ENCODE assay signal across 7 cellular contexts in the genomic region with DNA sequence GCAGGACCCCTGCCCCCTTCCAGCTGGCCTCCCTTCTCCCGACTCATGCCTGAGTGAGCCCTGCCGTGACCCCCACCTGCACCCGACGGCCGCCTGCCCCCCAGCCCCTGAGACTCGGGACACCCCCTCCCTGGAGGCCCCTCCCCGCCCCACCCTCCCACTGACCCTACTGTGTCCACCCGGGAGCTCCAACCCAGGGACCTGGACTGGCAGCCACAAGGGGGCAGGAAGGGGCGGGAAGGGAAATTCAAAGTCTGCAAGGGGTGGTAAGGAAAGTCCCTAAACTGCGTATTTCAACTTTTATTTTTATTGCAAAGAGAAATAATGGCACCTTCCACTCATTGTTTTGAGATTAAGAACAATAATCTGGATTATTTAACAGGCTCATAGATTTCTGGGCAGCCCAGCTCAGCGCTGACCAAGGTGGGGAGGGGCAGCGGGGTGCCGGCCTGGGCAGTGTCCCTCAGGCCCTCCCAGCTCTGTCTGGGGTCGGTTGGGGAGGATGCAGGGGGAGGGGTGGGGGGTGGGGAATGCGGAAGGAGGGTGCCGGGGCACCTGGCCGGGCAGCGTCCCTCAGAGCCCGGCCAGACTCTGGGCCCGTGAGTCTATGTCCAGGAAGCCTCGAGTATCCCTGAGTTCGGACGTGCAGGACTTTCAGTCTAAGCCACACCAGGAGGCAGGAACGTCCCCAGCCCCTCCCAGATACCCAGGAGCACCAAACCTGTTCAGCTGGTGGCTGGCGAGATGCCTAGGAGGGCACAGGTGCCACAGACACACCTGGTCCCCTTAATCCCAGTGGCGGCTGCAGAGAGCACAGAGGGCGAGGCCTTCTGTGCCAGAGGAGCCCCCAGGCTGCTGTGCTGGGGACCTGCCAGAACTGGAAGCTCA. TPM values are rescaled to one million over a fixed set of nuclear protein-coding genes. Genes with fewer than 3 reads are reported as not detected.
DNase-seq lines count a peak whose midpoint lies in the region; ATAC-seq and TF ChIP-seq lines count a peak whose summit lies in the region.
"Had no signal": no experiment of that assay in that cellular context is flagged by ENCODE, and none has a peak within 500 bp of the region (broad histone marks: within the 10 kb centered on the region; RNA-seq: fewer than 3 reads in every experiment).

No MANE protein-coding gene starts in this region.

- peak; percentile 7 for TF ChIP-seq CTCF in GM13976 (IDR thresholded peaks at IDR 0.05; ENCODE audit: borderline replicate concordance, control extremely low read depth, extremely low read depth, insufficient read depth, missing control alignments)
- TF ChIP-seq CTCF in OCI-LY3 (IDR thresholded peaks at IDR 0.05; ENCODE audit: low read depth, low read length), result no peak
- peak in 1 of 2 donors; percentile 15 for TF ChIP-seq CTCF in fibroblast of lung (conservative IDR thresholded peaks at IDR 0.05 in 1 of 2, IDR thresholded peaks at IDR 0.05 in 1 of 2; ENCODE audit: low read depth in 1 of 2, low read length in 2 of 2)
- peak in 1 of 5 experiments; percentile 37 for TF ChIP-seq CTCF in tibial nerve (IDR thresholded peaks at IDR 0.05)

- peak overlapping the region; percentile 76 for H3K4me2 ChIP-seq in OCI-LY3 (ENCODE audit: low read length)
- peak overlapping the region; percentile 8 for H3K4me2 ChIP-seq in fibroblast of lung (ENCODE audit: extremely low read depth, insufficient read depth, low read length)

- no peaks in the 10 kb centered on the region for H3K79me2 ChIP-seq in OCI-LY3 (ENCODE audit: low read length)
- H3K79me2 ChIP-seq in fibroblast of lung (ENCODE audit: control insufficient read depth, insufficient read depth, low read length), result no peaks in the 10 kb centered on the region

- 27 to 53% methylated on average over 19 to 26 of the region's 27 CpGs for WGBS in tibial nerve, 2 donors

- DNase-seq in GM13976 (ENCODE audit: low spot score), result peak; percentile 74
- DNase-seq in fibroblast of lung (ENCODE audit: low read depth in 2 of 2), result peak in 1 of 2 donors; percentile 49
- no peak for DNase-seq in tibial nerve (ENCODE audit: low spot score in 2 of 2)
- no peak for DNase-seq in GOT3 (lab: John Stamatoyannopoulos, UW)

- no peak for ATAC-seq in HG03039 (IDR thresholded peaks at IDR 0.05; ENCODE audit: unreplicated experiment)

- H3K9me3 ChIP-seq in OCI-LY3 (ENCODE audit: insufficient read depth, low read length) (no peaks in the 10 kb centered on the region), fibroblast of lung (ENCODE audit: control insufficient read depth, insufficient read depth, low read depth, low read length) (no peaks in the 10 kb centered on the region), tibial nerve (no peaks in the 10 kb centered on the region)

- H3K4me3 ChIP-seq in OCI-LY3 (ENCODE audit: low read length) (peak overlapping the region; percentile 84), fibroblast of lung (replicated peaks in 1 of 4; ENCODE audit: control extremely low read depth in 1 of 4, insufficient read depth in 1 of 4, low read depth in 3 of 4, low read length in 4 of 4) (peak overlapping the region in 1 of 4 experiments; percentile 28), tibial nerve (peak overlapping the region in 3 of 4 donors; percentile 15 to 42 (median 36))

- TF ChIP-seq EP300 in tibial nerve (IDR thresholded peaks at IDR 0.05), result no peak

- TF ChIP-seq POLR2A in tibial nerve (IDR thresholded peaks at IDR 0.05), result no peak

- in situ Hi-C loops in GM13976 (cut with MboI; ENCODE audit: low sequenced_read_pairs, unreplicated experiment), result loop anchor here (25.0 kb wide), 1 partner anchor 324 kb away; a partner anchor contains a TSS

- H3K27ac ChIP-seq in OCI-LY3 (ENCODE audit: low read length), result no peak overlapping the region
- H3K27ac ChIP-seq in fibroblast of lung (ENCODE audit: insufficient read depth, low read length), result no peak overlapping the region
- peak overlapping the region in 2 of 4 donors; percentile 52 to 60 for H3K27ac ChIP-seq in tibial nerve

- H3K27me3 ChIP-seq in OCI-LY3 (ENCODE audit: low read depth, low read length) (peaks cover 2% of the 10 kb centered on the region; the same call in 1 of the 2 replicates), fibroblast of lung (ENCODE audit: control insufficient read depth, insufficient read depth, low read length) (no peaks in the 10 kb centered on the region), tibial nerve (peaks cover 0 to 32% of the 10 kb centered on the region in 2 donors)

- H3K4me1 ChIP-seq in OCI-LY3 (ENCODE audit: low read length), result peaks cover 30% of the 10 kb centered on the region
- peaks cover 5% of the 10 kb centered on the region for H3K4me1 ChIP-seq in fibroblast of lung (ENCODE audit: control insufficient read depth, extremely low read depth, insufficient read depth, low read length)
- peaks cover 0 to 43% (median 11%) of the 10 kb centered on the region in 4 donors for H3K4me1 ChIP-seq in tibial nerve

- H3K9ac ChIP-seq in OCI-LY3 (ENCODE audit: low read length) (peak overlapping the region; percentile 48), fibroblast of lung (ENCODE audit: insufficient read depth, low read length) (no peak overlapping the region)

- H4K20me1 ChIP-seq in OCI-LY3 (ENCODE audit: insufficient read depth, low read length), result no peaks in the 10 kb centered on the region
- no peaks in the 10 kb centered on the region for H4K20me1 ChIP-seq in fibroblast of lung (ENCODE audit: control insufficient read depth, extremely low read depth, insufficient read depth, low read length)

- H3K36me3 ChIP-seq in OCI-LY3 (replicated peaks; ENCODE audit: low read depth, low read length), result no peaks in the 10 kb centered on the region
- no peaks in the 10 kb centered on the region for H3K36me3 ChIP-seq in fibroblast of lung (ENCODE audit: control insufficient read depth, insufficient read depth, low read length)
- no peaks in the 10 kb centered on the region for H3K36me3 ChIP-seq in tibial nerve

- H2AFZ ChIP-seq in OCI-LY3 (ENCODE audit: low read depth, low read length), result peak overlapping the region; percentile 46
- H2AFZ ChIP-seq in fibroblast of lung (ENCODE audit: low read length), result peak overlapping the region; percentile 61

RNA-seq across cellular contexts. Expression of a gene that starts 1.3 kb away (rescaled TPM):
- total RNA-seq in fibroblast of lung, result under 0.01 and 0.17 TPM in 2 replicates
- not detected in 2 replicates for polyA plus RNA-seq in fibroblast of lung
- 0.05 and 0.07 TPM in 2 replicates for polyA plus RNA-seq in fibroblast of lung (2012)
- polyA minus RNA-seq in fibroblast of lung (ENCODE audit: low replicate concordance), result not detected in 2 replicates
- total RNA-seq in tibial nerve, result under 1 TPM in 2 of 4 donors, not detected in 2; 0.21 to 0.90 TPM
- total RNA-seq: temporal lobe had no signal

RNA-seq across cellular contexts. Expression of a gene that starts 9.1 kb away (rescaled TPM):
- not detected in 2 replicates for total RNA-seq in fibroblast of lung
- not detected in 2 replicates for polyA plus RNA-seq in fibroblast of lung
- not detected in 2 replicates for polyA plus RNA-seq in fibroblast of lung (2012)
- not detected in 2 replicates for polyA minus RNA-seq in fibroblast of lung (ENCODE audit: low replicate concordance)
- not detected for total RNA-seq in tibial nerve
- total RNA-seq: temporal lobe had no signal

RNA-seq across cellular contexts. Expression of a gene that starts 15.5 kb away (rescaled TPM):
- 1.0 and 1.7 TPM in 2 replicates for total RNA-seq in fibroblast of lung
- polyA plus RNA-seq in fibroblast of lung, result 0.18 and 0.22 TPM in 2 replicates
- polyA plus RNA-seq in fibroblast of lung (2012), result 0.51 and 0.53 TPM in 2 replicates
- 0.11 and 0.31 TPM in 2 replicates for polyA minus RNA-seq in fibroblast of lung (ENCODE audit: low replicate concordance)
- total RNA-seq in tibial nerve, result 1 to 10 TPM in 1 of 4 donors, under 1 TPM in 2, not detected in 1; 0.21 to 1.4 (median 0.30) TPM

RNA-seq across cellular contexts. Expression of a gene that starts 17.9 kb away (rescaled TPM):
- total RNA-seq in fibroblast of lung, result 39.5 and 58.0 TPM in 2 replicates
- 29.7 and 34.0 TPM in 2 replicates for polyA plus RNA-seq in fibroblast of lung
- polyA plus RNA-seq in fibroblast of lung (2012), result 352 and 430 TPM in 2 replicates
- 38.1 and 71.2 TPM in 2 replicates for polyA minus RNA-seq in fibroblast of lung (ENCODE audit: low replicate concordance)
- 100 to 1,000 TPM in 3 of 4 donors, 10 to 100 TPM in 1; 59.0 to 165 (median 119) TPM for total RNA-seq in tibial nerve

RNA-seq across cellular contexts. Expression of a gene that starts 35.6 kb away (rescaled TPM):
- 40.6 and 47.6 TPM in 2 replicates for total RNA-seq in fibroblast of lung
- 3.3 and 6.2 TPM in 2 replicates for polyA plus RNA-seq in fibroblast of lung
- 9.7 and 15.1 TPM in 2 replicates for polyA plus RNA-seq in fibroblast of lung (2012)
- 35.0 and 50.3 TPM in 2 replicates for polyA minus RNA-seq in fibroblast of lung (ENCODE audit: low replicate concordance)
- total RNA-seq in tibial nerve, result 10 to 100 TPM; 16.3 to 33.7 (median 24.7) TPM
